Comparison of ENCODE assay signal across 1 cellular context in genomic region chr19:7522072-7522922, GRCh38.
TF ChIP-seq lines count a peak whose summit lies in the region.

Gene MCOLN1, plus strand, starts transcription at chr19:7522624. Its CDS starts 127 bp downstream, at chr19:7522751.

TF ChIP-seq in HepG2, 621 proteins besides CTCF, POLR2A, EP300 and RAD21 (continued from another document and continues in another):
- TF ChIP-seq NFAT5 (CRISPR knock-in tag; IDR thresholded peaks at IDR 0.05) (0 out of 2 replicates have a peak, but pooled peaks have one; percentile 24), ZNF263 (CRISPR knock-in tag; IDR thresholded peaks at IDR 0.05) (peak; percentile 75), SALL1 (CRISPR knock-in tag; IDR thresholded peaks at IDR 0.05) (peak; percentile 87), ZNF768 (CRISPR knock-in tag; IDR thresholded peaks at IDR 0.05) (peak; percentile 75), ZNF790 (CRISPR knock-in tag; IDR thresholded peaks at IDR 0.05; ENCODE audit: borderline replicate concordance) (no peak), TBX2 (CRISPR knock-in tag; IDR thresholded peaks at IDR 0.05; ENCODE audit: borderline replicate concordance) (peak; percentile 62; the same call in 1 of the 2 replicates), ATF1 (CRISPR knock-in tag; IDR thresholded peaks at IDR 0.05) (no peak), ARHGAP35 (CRISPR knock-in tag; IDR thresholded peaks at IDR 0.05; ENCODE audit: borderline replicate concordance) (peak; percentile 77), NFKBIZ (CRISPR knock-in tag; IDR thresholded peaks at IDR 0.05) (0 out of 2 replicates have a peak, but pooled peaks have one; percentile 59), NCOA1 (CRISPR knock-in tag; IDR thresholded peaks at IDR 0.05) (0 out of 2 replicates have a peak, but pooled peaks have one; percentile 35), NR2F1 (CRISPR knock-in tag; IDR thresholded peaks at IDR 0.05) (no peak; a peak in 1 of 4 replicates), GTF2F1 (IDR thresholded peaks at IDR 0.05; ENCODE audit: low read length) (peak; percentile 90; the same call in 1 of the 2 replicates), TOPORS (CRISPR knock-in tag; IDR thresholded peaks at IDR 0.05) (no peak), ZNF501 (CRISPR knock-in tag; IDR thresholded peaks at IDR 0.05) (peak; percentile 66; the same call in 1 of the 2 replicates)
- TF ChIP-seq, protein P1, sequence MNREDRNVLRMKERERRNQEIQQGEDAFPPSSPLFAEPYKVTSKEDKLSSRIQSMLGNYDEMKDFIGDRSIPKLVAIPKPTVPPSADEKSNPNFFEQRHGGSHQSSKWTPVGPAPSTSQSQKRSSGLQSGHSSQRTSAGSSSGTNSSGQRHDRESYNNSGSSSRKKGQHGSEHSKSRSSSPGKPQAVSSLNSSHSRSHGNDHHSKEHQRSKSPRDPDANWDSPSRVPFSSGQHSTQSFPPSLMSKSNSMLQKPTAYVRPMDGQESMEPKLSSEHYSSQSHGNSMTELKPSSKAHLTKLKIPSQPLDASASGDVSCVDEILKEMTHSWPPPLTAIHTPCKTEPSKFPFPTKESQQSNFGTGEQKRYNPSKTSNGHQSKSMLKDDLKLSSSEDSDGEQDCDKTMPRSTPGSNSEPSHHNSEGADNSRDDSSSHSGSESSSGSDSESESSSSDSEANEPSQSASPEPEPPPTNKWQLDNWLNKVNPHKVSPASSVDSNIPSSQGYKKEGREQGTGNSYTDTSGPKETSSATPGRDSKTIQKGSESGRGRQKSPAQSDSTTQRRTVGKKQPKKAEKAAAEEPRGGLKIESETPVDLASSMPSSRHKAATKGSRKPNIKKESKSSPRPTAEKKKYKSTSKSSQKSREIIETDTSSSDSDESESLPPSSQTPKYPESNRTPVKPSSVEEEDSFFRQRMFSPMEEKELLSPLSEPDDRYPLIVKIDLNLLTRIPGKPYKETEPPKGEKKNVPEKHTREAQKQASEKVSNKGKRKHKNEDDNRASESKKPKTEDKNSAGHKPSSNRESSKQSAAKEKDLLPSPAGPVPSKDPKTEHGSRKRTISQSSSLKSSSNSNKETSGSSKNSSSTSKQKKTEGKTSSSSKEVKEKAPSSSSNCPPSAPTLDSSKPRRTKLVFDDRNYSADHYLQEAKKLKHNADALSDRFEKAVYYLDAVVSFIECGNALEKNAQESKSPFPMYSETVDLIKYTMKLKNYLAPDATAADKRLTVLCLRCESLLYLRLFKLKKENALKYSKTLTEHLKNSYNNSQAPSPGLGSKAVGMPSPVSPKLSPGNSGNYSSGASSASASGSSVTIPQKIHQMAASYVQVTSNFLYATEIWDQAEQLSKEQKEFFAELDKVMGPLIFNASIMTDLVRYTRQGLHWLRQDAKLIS (CRISPR knock-in tag; IDR thresholded peaks at IDR 0.05), result no peak
- TF ChIP-seq, protein P2, sequence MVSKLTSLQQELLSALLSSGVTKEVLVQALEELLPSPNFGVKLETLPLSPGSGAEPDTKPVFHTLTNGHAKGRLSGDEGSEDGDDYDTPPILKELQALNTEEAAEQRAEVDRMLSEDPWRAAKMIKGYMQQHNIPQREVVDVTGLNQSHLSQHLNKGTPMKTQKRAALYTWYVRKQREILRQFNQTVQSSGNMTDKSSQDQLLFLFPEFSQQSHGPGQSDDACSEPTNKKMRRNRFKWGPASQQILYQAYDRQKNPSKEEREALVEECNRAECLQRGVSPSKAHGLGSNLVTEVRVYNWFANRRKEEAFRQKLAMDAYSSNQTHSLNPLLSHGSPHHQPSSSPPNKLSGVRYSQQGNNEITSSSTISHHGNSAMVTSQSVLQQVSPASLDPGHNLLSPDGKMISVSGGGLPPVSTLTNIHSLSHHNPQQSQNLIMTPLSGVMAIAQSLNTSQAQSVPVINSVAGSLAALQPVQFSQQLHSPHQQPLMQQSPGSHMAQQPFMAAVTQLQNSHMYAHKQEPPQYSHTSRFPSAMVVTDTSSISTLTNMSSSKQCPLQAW (CRISPR knock-in tag; IDR thresholded peaks at IDR 0.05), result peak; percentile 86
- TF ChIP-seq, protein P3, sequence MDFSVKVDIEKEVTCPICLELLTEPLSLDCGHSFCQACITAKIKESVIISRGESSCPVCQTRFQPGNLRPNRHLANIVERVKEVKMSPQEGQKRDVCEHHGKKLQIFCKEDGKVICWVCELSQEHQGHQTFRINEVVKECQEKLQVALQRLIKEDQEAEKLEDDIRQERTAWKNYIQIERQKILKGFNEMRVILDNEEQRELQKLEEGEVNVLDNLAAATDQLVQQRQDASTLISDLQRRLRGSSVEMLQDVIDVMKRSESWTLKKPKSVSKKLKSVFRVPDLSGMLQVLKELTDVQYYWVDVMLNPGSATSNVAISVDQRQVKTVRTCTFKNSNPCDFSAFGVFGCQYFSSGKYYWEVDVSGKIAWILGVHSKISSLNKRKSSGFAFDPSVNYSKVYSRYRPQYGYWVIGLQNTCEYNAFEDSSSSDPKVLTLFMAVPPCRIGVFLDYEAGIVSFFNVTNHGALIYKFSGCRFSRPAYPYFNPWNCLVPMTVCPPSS (IDR thresholded peaks at IDR 0.05), result no peak
- TF ChIP-seq, protein P4, sequence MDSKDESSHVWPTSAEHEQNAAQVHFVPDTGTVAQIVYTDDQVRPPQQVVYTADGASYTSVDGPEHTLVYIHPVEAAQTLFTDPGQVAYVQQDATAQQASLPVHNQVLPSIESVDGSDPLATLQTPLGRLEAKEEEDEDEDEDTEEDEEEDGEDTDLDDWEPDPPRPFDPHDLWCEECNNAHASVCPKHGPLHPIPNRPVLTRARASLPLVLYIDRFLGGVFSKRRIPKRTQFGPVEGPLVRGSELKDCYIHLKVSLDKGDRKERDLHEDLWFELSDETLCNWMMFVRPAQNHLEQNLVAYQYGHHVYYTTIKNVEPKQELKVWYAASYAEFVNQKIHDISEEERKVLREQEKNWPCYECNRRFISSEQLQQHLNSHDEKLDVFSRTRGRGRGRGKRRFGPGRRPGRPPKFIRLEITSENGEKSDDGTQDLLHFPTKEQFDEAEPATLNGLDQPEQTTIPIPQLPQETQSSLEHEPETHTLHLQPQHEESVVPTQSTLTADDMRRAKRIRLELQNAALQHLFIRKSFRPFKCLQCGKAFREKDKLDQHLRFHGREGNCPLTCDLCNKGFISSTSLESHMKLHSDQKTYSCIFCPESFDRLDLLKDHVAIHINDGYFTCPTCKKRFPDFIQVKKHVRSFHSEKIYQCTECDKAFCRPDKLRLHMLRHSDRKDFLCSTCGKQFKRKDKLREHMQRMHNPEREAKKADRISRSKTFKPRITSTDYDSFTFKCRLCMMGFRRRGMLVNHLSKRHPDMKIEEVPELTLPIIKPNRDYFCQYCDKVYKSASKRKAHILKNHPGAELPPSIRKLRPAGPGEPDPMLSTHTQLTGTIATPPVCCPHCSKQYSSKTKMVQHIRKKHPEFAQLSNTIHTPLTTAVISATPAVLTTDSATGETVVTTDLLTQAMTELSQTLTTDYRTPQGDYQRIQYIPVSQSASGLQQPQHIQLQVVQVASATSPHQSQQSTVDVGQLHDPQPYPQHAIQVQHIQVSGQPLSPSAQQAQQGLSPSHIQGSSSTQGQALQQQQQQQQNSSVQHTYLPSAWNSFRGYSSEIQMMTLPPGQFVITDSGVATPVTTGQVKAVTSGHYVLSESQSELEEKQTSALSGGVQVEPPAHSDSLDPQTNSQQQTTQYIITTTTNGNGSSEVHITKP (CRISPR knock-in tag; IDR thresholded peaks at IDR 0.05; ENCODE audit: low read depth), result 0 out of 2 replicates have a peak, but pooled peaks have one; percentile 64
- TF ChIP-seq, protein P5, sequence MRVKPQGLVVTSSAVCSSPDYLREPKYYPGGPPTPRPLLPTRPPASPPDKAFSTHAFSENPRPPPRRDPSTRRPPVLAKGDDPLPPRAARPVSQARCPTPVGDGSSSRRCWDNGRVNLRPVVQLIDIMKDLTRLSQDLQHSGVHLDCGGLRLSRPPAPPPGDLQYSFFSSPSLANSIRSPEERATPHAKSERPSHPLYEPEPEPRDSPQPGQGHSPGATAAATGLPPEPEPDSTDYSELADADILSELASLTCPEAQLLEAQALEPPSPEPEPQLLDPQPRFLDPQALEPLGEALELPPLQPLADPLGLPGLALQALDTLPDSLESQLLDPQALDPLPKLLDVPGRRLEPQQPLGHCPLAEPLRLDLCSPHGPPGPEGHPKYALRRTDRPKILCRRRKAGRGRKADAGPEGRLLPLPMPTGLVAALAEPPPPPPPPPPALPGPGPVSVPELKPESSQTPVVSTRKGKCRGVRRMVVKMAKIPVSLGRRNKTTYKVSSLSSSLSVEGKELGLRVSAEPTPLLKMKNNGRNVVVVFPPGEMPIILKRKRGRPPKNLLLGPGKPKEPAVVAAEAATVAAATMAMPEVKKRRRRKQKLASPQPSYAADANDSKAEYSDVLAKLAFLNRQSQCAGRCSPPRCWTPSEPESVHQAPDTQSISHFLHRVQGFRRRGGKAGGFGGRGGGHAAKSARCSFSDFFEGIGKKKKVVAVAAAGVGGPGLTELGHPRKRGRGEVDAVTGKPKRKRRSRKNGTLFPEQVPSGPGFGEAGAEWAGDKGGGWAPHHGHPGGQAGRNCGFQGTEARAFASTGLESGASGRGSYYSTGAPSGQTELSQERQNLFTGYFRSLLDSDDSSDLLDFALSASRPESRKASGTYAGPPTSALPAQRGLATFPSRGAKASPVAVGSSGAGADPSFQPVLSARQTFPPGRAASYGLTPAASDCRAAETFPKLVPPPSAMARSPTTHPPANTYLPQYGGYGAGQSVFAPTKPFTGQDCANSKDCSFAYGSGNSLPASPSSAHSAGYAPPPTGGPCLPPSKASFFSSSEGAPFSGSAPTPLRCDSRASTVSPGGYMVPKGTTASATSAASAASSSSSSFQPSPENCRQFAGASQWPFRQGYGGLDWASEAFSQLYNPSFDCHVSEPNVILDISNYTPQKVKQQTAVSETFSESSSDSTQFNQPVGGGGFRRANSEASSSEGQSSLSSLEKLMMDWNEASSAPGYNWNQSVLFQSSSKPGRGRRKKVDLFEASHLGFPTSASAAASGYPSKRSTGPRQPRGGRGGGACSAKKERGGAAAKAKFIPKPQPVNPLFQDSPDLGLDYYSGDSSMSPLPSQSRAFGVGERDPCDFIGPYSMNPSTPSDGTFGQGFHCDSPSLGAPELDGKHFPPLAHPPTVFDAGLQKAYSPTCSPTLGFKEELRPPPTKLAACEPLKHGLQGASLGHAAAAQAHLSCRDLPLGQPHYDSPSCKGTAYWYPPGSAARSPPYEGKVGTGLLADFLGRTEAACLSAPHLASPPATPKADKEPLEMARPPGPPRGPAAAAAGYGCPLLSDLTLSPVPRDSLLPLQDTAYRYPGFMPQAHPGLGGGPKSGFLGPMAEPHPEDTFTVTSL (CRISPR knock-in tag; IDR thresholded peaks at IDR 0.05; ENCODE audit: borderline replicate concordance), result no peak
- TF ChIP-seq, protein P6, sequence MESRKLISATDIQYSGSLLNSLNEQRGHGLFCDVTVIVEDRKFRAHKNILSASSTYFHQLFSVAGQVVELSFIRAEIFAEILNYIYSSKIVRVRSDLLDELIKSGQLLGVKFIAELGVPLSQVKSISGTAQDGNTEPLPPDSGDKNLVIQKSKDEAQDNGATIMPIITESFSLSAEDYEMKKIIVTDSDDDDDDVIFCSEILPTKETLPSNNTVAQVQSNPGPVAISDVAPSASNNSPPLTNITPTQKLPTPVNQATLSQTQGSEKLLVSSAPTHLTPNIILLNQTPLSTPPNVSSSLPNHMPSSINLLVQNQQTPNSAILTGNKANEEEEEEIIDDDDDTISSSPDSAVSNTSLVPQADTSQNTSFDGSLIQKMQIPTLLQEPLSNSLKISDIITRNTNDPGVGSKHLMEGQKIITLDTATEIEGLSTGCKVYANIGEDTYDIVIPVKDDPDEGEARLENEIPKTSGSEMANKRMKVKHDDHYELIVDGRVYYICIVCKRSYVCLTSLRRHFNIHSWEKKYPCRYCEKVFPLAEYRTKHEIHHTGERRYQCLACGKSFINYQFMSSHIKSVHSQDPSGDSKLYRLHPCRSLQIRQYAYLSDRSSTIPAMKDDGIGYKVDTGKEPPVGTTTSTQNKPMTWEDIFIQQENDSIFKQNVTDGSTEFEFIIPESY (CRISPR knock-in tag; IDR thresholded peaks at IDR 0.05), result peak; percentile 44; the same call in 1 of the 2 replicates
